In the genomic region with DNA sequence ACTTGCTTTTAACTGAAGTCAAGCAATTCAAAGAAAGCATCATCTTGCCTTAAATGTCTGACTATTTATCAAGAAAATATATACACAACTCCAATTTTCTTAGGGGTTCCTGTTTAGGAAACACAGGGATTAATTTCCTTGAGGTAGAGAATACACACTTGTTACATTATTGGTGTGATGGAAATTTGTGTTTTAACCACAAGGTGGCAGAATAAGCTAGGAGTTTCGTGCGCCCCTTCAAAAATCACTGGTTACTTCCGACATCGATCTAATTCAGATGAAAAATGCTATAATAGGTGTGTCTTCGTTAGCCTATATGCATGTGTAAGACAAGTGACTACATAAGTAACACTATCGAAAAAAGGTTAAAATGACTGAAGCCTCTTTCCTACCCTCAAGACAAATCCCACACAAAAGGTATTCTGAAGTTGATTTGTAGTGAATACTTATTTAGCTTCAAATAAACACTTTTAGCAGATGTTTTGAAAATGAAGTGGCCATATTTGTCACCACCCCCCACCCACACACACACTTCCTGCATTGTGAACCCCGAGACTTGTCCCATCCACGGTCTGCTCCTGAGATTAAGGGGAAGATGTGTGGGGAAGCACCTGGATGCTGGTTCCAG, we compare ENCODE assay signal across 8 cellular contexts.
DNase-seq lines count a peak whose midpoint lies in the region; ATAC-seq and TF ChIP-seq lines count a peak whose summit lies in the region.

No MANE protein-coding gene starts in this region.

- DNase-seq in GM10266 (ENCODE audit: extremely low spot score), result no peak
- DNase-seq in NCI-H748 treated with DMSO at 0.1 percent for 48 hours (lab: John Stamatoyannopoulos, UW), result peak; percentile 33
- no peak for DNase-seq in chondrocyte (ENCODE audit: low spot score)
- peak in 1 of 3 donors; percentile 4 for DNase-seq in mucosa of descending colon
- DNase-seq in NCI-H187 treated with DMSO at 0.1 percent for 48 hours (lab: John Stamatoyannopoulos, UW), result no peak
- DNase-seq in NK-92 treated with Interleukin-12 subunit alpha and Interleukin-12 subunit beta, amount 100 ng/mL, for 24 hours (lab: John Stamatoyannopoulos, UW), result no peak

- H3K4me3 ChIP-seq in mucosa of descending colon, result no peak overlapping the region

- H3K27ac ChIP-seq in 22Rv1, result no peak overlapping the region

- no peaks in the 10 kb centered on the region for H3K9me3 ChIP-seq in mucosa of descending colon

- H3K4me3 Mint-ChIP-seq in chondrocyte (ENCODE audit: unreplicated experiment), result peak overlapping the region; percentile 53

- H3K4me1 Mint-ChIP-seq in chondrocyte (ENCODE audit: low read depth), result peaks cover 4% of the 10 kb centered on the region

- ATAC-seq in HG03025 (IDR thresholded peaks at IDR 0.05; ENCODE audit: low FRiP score, unreplicated experiment) (peak; percentile 64), mucosa of descending colon (peak; percentile 26)

- TF ChIP-seq CTCF in 22Rv1 (IDR thresholded peaks at IDR 0.05) (peak; percentile 72), GM10266 (IDR thresholded peaks at IDR 0.05; ENCODE audit: control insufficient read depth, insufficient read depth, low read depth, missing control alignments) (peak; percentile 55), chondrocyte (IDR thresholded peaks at IDR 0.05) (peak; percentile 96), mucosa of descending colon (IDR thresholded peaks at IDR 0.05) (no peak)

- no peaks in the 10 kb centered on the region for H3K27me3 Mint-ChIP-seq in chondrocyte (ENCODE audit: low read depth)

- H3K9me3 Mint-ChIP-seq in chondrocyte (ENCODE audit: low read depth), result no peaks in the 10 kb centered on the region

- no peaks in the 10 kb centered on the region for H3K4me1 ChIP-seq in mucosa of descending colon (ENCODE audit: low read depth)

- no peaks in the 10 kb centered on the region for H3K36me3 ChIP-seq in mucosa of descending colon (ENCODE audit: low read depth)

- intact Hi-C loops in mucosa of descending colon (cut with DNase I, micrococcal nuclease), result no loop called here

- no peak overlapping the region for H3K27ac Mint-ChIP-seq in chondrocyte (ENCODE audit: unreplicated experiment)

- H3K36me3 Mint-ChIP-seq in chondrocyte (ENCODE audit: low read depth), result no peaks in the 10 kb centered on the region
